In genomic region chrX:133849676-133850075, GRCh38 we compare ENCODE assay signal across 21 cellular contexts.
"Had no signal": no experiment of that assay in that cellular context is flagged by ENCODE, and none has a peak within 500 bp of the region (broad histone marks: within the 10 kb centered on the region; RNA-seq: fewer than 3 reads in every experiment).

No MANE protein-coding gene starts in this region.

- H3K4me1 ChIP-seq: lower lobe of right lung, parathyroid adenoma, vagina had no signal

- H3K36me3 ChIP-seq: brain microvascular endothelial cell, lower lobe of right lung, neutrophil, tibial nerve, vagina had no signal

- H3K9me3 ChIP-seq: lower lobe of right lung, neutrophil, tibial nerve, vagina had no signal

- H3K27ac ChIP-seq: brain microvascular endothelial cell, epithelial cell of prostate, lower lobe of right lung, neutrophil, parathyroid adenoma, tibial nerve, vagina had no signal

- H3K9ac ChIP-seq: parathyroid adenoma had no signal

- H3K79me2 ChIP-seq: parathyroid adenoma had no signal

- H3K27me3 ChIP-seq: brain microvascular endothelial cell, neutrophil, vagina had no signal

- DNase-seq: activated B cell treated with CpG ODN at 0.5 μM for 24 hours; activated CD4-positive, alpha-beta T cell treated with anti-CD3 and anti-CD28 coated beads, Interleukin-2, amount 10 ng/mL, durations not matched to agents 24 days and 14 days; activated CD8-positive, alpha-beta memory T cell treated with anti-CD3 and anti-CD28 coated beads, Interleukin-2, amount 50 U/mL, for 48 hours; activated naive CD4-positive, alpha-beta T cell; activated T-cell treated with anti-CD3 and anti-CD28 coated beads, Interleukin-2, amount 50 U/mL, for 72 hours; anterior cingulate cortex; brain microvascular endothelial cell; cerebellar nuclear complex; effector memory CD4-positive, alpha-beta T cell; left cardiac atrium; lower lobe of right lung; naive thymus-derived CD8-positive, alpha-beta T cell; retina; stimulated activated CD4-positive, alpha-beta T cell treated with anti-CD3 and anti-CD28 coated beads, Interleukin-15, amount 100 ng/mL, for 24 hours; stimulated activated CD4-positive, alpha-beta T cell treated with anti-CD3 and anti-CD28 coated beads, Interleukin-4, amount 100 ng/mL, for 24 hours; stimulated activated naive CD4-positive, alpha-beta T cell had no signal

- H3K4me3 ChIP-seq: lower lobe of right lung, tibial nerve, vagina had no signal

- H2AFZ ChIP-seq: parathyroid adenoma had no signal
